In the genomic region with DNA sequence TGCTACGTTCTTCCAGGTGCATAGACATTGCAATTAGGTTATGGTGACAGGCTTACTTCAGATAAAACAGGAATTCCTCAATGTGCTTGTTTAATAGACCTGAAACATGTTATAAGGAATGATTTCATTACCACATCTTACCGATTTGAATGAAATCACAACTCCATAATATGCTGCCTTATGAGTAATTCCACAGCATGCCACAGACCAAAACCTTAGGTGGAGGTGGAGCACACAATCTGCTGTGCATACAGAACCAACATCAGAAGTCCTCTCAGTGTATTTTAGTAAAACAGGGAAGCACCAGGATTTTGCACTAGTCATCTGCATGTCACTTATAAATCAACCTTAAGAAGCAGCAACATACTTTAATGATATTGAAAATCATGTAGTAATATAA, we compare ENCODE assay signal across 8 cellular contexts.
"Had no signal": no experiment of that assay in that cellular context is flagged by ENCODE, and none has a peak within 500 bp of the region (broad histone marks: within the 10 kb centered on the region; RNA-seq: fewer than 3 reads in every experiment).

No MANE protein-coding gene starts in this region.

- H3K36me3 ChIP-seq: HAP-1 had no signal

- H3K9ac ChIP-seq: GM23248 had no signal

- ATAC-seq: HCT116 had no signal

- H3K4me1 ChIP-seq: HAP-1 had no signal

- H2AFZ ChIP-seq: GM23248 had no signal

- H3K4me3 ChIP-seq: GM23248, HAP-1 had no signal

- DNase-seq: GM23248, GOT3, H7, HFFc6, IMR-90 had no signal

- H3K9me3 ChIP-seq: HAP-1 had no signal

- H3K27ac ChIP-seq: GM23248, HL-60 had no signal
